11 cellular contexts compared by ENCODE assay signal in genomic region chr12:67540920-67541624, GRCh38.
DNase-seq lines count a peak whose midpoint lies in the region; ATAC-seq and TF ChIP-seq lines count a peak whose summit lies in the region.
"Had no signal": no experiment of that assay in that cellular context is flagged by ENCODE, and none has a peak within 500 bp of the region (broad histone marks: within the 10 kb centered on the region; RNA-seq: fewer than 3 reads in every experiment).

No MANE protein-coding gene starts in this region.

- no peak for TF ChIP-seq CTCF in type B pancreatic cell (conservative IDR thresholded peaks at IDR 0.05)
- no peak for TF ChIP-seq CTCF in prostate gland (IDR thresholded peaks at IDR 0.05)
- TF ChIP-seq CTCF in gastrocnemius medialis (IDR thresholded peaks at IDR 0.05 in 4 of 5, conservative IDR thresholded peaks at IDR 0.05 in 1 of 5): no peak

- H3K27ac ChIP-seq in prostate gland (no peak overlapping the region), gastrocnemius medialis (no peak overlapping the region)

- ATAC-seq in activated naive CD8-positive, alpha-beta T cell treated with anti-CD3 and anti-CD28 coated beads, Interleukin-2, amount 50 U/mL, for 24 hours: no peak
- ATAC-seq in HG02678 (IDR thresholded peaks at IDR 0.05; ENCODE audit: unreplicated experiment) (peak; percentile 81), gastrocnemius medialis (no peak)
- ATAC-seq: natural killer cell treated with Interleukin-12 subunit alpha and Interleukin-12 subunit beta and Interleukin-15 and Interleukin-18, amount 100 ng/mL, for 72 hours had no signal

- H3K4me1 Mint-ChIP-seq in activated naive CD8-positive, alpha-beta T cell (ENCODE audit: low read depth): peaks cover 34% of the 10 kb centered on the region
- H3K4me1 Mint-ChIP-seq in activated naive CD8-positive, alpha-beta T cell treated with anti-CD3 and anti-CD28 coated beads, Interleukin-2, amount 50 U/mL, for 24 hours: peaks cover 11% of the 10 kb centered on the region
- H3K4me1 Mint-ChIP-seq in type B pancreatic cell (ENCODE audit: unreplicated experiment): peaks cover 15% of the 10 kb centered on the region

- intact Hi-C loops in prostate gland (cut with DNase I): no loop called here
- intact Hi-C loops in gastrocnemius medialis (cut with DNase I; ENCODE audit: low total_unique reads): no loop called here

- in situ Hi-C loops in gastrocnemius medialis (cut with MboI; ENCODE audit: low sequenced_read_pairs in 4 of 4): no loop called here

- H3K27ac Mint-ChIP-seq in activated naive CD8-positive, alpha-beta T cell: no peak overlapping the region
- no peak overlapping the region for H3K27ac Mint-ChIP-seq in activated naive CD8-positive, alpha-beta T cell treated with anti-CD3 and anti-CD28 coated beads, Interleukin-2, amount 50 U/mL, for 24 hours
- peak overlapping the region; percentile 37 for H3K27ac Mint-ChIP-seq in type B pancreatic cell
- H3K27ac Mint-ChIP-seq: T-helper 2 cell treated with Interferon-gamma antibody and Interleukin-4, amounts not matched to agents 5 μg/mL and 100 μg/mL, for 36 hours had no signal

- TF ChIP-seq POLR2A in prostate gland (IDR thresholded peaks at IDR 0.05) (no peak), gastrocnemius medialis (IDR thresholded peaks at IDR 0.05) (no peak)

- WGBS in prostate gland: 65% methylated on average over 8 of the region's 8 CpGs

- no peak overlapping the region for H3K4me3 ChIP-seq in prostate gland
- H3K4me3 ChIP-seq in gastrocnemius medialis: no peak overlapping the region

- H3K27me3 ChIP-seq in prostate gland (replicated peaks; ENCODE audit: insufficient read depth) (no peaks in the 10 kb centered on the region), gastrocnemius medialis (no peaks in the 10 kb centered on the region)

- no peaks in the 10 kb centered on the region for H3K27me3 Mint-ChIP-seq in activated naive CD8-positive, alpha-beta T cell
- H3K27me3 Mint-ChIP-seq in activated naive CD8-positive, alpha-beta T cell treated with anti-CD3 and anti-CD28 coated beads, Interleukin-2, amount 50 U/mL, for 24 hours: no peaks in the 10 kb centered on the region
- no peaks in the 10 kb centered on the region for H3K27me3 Mint-ChIP-seq in type B pancreatic cell
- H3K27me3 Mint-ChIP-seq: natural killer cell treated with Interleukin-12 subunit alpha and Interleukin-12 subunit beta and Interleukin-15 and Interleukin-18, amount 100 ng/mL, for 72 hours had no signal

- H3K36me3 ChIP-seq in prostate gland (no peaks in the 10 kb centered on the region), gastrocnemius medialis (no peaks in the 10 kb centered on the region)

- H3K9me3 ChIP-seq in prostate gland (no peaks in the 10 kb centered on the region), gastrocnemius medialis (no peaks in the 10 kb centered on the region)

- H3K36me3 Mint-ChIP-seq in activated naive CD8-positive, alpha-beta T cell: peaks cover 2% of the 10 kb centered on the region
- no peaks in the 10 kb centered on the region for H3K36me3 Mint-ChIP-seq in activated naive CD8-positive, alpha-beta T cell treated with anti-CD3 and anti-CD28 coated beads, Interleukin-2, amount 50 U/mL, for 24 hours (ENCODE audit: low read depth)
- no peaks in the 10 kb centered on the region for H3K36me3 Mint-ChIP-seq in type B pancreatic cell
- H3K36me3 Mint-ChIP-seq: natural killer cell treated with Interleukin-12 subunit alpha and Interleukin-12 subunit beta and Interleukin-15 and Interleukin-18, amount 100 ng/mL, for 72 hours had no signal

- no peaks in the 10 kb centered on the region for H3K4me1 ChIP-seq in prostate gland (replicated peaks)
- H3K4me1 ChIP-seq in gastrocnemius medialis: no peaks in the 10 kb centered on the region

- peak overlapping the region; percentile 13 for H3K4me3 Mint-ChIP-seq in activated naive CD8-positive, alpha-beta T cell
- no peak overlapping the region for H3K4me3 Mint-ChIP-seq in activated naive CD8-positive, alpha-beta T cell treated with anti-CD3 and anti-CD28 coated beads, Interleukin-2, amount 50 U/mL, for 24 hours
- H3K4me3 Mint-ChIP-seq in type B pancreatic cell: no peak overlapping the region
- H3K4me3 Mint-ChIP-seq: natural killer cell treated with Interleukin-12 subunit alpha and Interleukin-12 subunit beta and Interleukin-15 and Interleukin-18, amount 100 ng/mL, for 72 hours had no signal

- DNase-seq in activated naive CD8-positive, alpha-beta T cell treated with anti-CD3 and anti-CD28 coated beads, Interleukin-2, amount 50 U/mL, for 24 hours: no peak
- DNase-seq in RKO (ENCODE audit: low spot score) (peak; percentile 18), type B pancreatic cell (ENCODE audit: extremely low spot score, unreplicated experiment) (no peak), prostate gland (ENCODE audit: low spot score) (no peak), gastrocnemius medialis (no peak)
- DNase-seq in activated CD4-positive, CD25-positive, alpha-beta regulatory T cell treated with anti-CD3 and anti-CD28 coated beads, Interleukin-2, amount 50 U/mL, for 72 hours: no peak
- DNase-seq: NCI-H1092 had no signal

- H3K9me3 Mint-ChIP-seq in activated naive CD8-positive, alpha-beta T cell (ENCODE audit: low read depth): no peaks in the 10 kb centered on the region
- H3K9me3 Mint-ChIP-seq in activated naive CD8-positive, alpha-beta T cell treated with anti-CD3 and anti-CD28 coated beads, Interleukin-2, amount 50 U/mL, for 24 hours: no peaks in the 10 kb centered on the region
- no peaks in the 10 kb centered on the region for H3K9me3 Mint-ChIP-seq in type B pancreatic cell
- H3K9me3 Mint-ChIP-seq: natural killer cell treated with Interleukin-12 subunit alpha and Interleukin-12 subunit beta and Interleukin-15 and Interleukin-18, amount 100 ng/mL, for 72 hours; T-helper 2 cell treated with Interferon-gamma antibody and Interleukin-4, amounts not matched to agents 5 μg/mL and 100 μg/mL, for 36 hours had no signal
